ENCODE assay signal across 7 cellular contexts in genomic region chrX:2755169-2755715, GRCh38. TPM values are rescaled to one million over a fixed set of nuclear protein-coding genes. Genes with fewer than 3 reads are reported as not detected.
"Had no signal": no experiment of that assay in that cellular context is flagged by ENCODE, and none has a peak within 500 bp of the region (broad histone marks: within the 10 kb centered on the region; RNA-seq: fewer than 3 reads in every experiment).

No MANE protein-coding gene starts in this region.

RNA-seq across cellular contexts. Expression of gene XG, which starts 3.4 kb away (rescaled TPM):
- total RNA-seq: activated B cell treated with CpG ODN at 0.5 μM for 24 hours; activated CD4-positive, alpha-beta T cell treated with anti-CD3 and anti-CD28 coated beads, Interleukin-2, amount 10 ng/mL, durations not matched to agents 24 days and 14 days; activated CD8-positive, alpha-beta memory T cell treated with anti-CD3 and anti-CD28 coated beads, Interleukin-2, amount 10 ng/mL, durations not matched to agents 7 days and 5 days; chondrocyte; MCF 10A; NCI-H460; SJCRH30 had no signal
